In the genomic region with DNA sequence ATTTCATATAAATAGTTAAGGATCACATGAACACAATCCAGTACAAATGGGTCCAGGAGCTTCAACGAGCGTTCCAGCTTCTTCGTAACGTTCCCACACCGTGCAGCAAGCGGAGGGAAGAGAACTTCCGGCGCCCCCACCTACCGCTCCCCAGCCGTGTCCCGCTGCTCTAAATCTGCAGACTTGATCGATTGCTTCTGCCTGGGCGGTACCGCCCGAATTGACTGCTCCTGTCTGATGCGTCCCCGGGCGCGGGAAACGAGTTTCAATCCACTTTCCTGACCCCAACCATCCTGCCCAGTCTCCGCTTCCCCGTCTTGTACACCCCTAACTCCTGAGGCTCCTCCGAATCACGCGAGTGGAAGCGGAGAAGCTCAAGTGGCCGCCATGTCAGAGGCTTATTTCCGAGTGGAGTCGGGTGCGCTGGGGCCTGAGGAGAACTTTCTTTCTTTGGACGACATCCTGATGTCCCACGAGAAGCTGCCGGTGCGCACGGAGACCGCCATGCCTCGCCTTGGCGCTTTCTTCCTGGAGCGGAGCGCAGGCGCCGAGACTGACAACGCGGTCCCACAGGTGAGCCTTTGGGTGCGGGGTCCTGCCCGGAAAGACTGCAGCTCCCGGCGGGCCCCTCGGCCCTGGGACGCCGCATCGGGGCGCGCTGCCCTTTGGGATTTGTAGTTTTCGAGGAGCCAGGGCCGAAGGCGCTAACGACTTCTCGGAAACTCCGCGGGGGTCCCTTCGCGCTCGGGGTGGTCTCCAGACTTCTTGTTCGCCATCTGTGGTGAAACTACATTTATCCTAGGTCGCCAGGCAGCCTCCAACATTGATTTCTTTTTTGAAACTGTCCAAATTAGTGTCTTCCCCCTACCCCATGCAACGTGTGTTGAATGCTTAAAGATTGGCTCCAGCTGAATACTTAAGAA, we compare ENCODE assay signal across 8 cellular contexts. TPM values are rescaled to one million over a fixed set of nuclear protein-coding genes. Genes with fewer than 3 reads are reported as not detected.
A peak's percentile ranks its signal among the peaks of the same experiment; 100 is the strongest.
DNase-seq lines count a peak whose midpoint lies in the region; ATAC-seq, FAIRE-seq and TF ChIP-seq lines count a peak whose summit lies in the region.

GINS3 (plus strand) TSS at position 257 of the 923 bp plus-strand sequence; CDS start at position 388, 131 bp downstream.

- TF ChIP-seq CTCF in endodermal cell (conservative IDR thresholded peaks at IDR 0.05) (no peak), mesothelial cell of epicardium (IDR thresholded peaks at IDR 0.05; ENCODE audit: unreplicated experiment) (no peak)

- CTCF ChIA-PET in activated CD8-positive, alpha-beta memory T cell treated with anti-CD3 and anti-CD28 coated beads, Interleukin-2, amount 10 ng/mL, durations not matched to agents 7 days and 5 days (lab: Charles Lee), result interaction anchor here (0.6 to 2.1 kb wide), 11 partner anchors 15 to 394 kb away, joined by 3 to 15 read pairs (median 4); no protein-coding TSS in a partner anchor

- peak within 1 kb of the TSS; percentile 100 for H3K4me3 ChIP-seq in NT2/D1 (ENCODE audit: insufficient read length, low read depth)
- peak within 1 kb of the TSS; percentile 90 for H3K4me3 ChIP-seq in endodermal cell (ENCODE audit: low read length)

- peaks cover 4% of the 10 kb centered on the region for H3K27me3 Mint-ChIP-seq in activated CD8-positive, alpha-beta memory T cell treated with anti-CD3 and anti-CD28 coated beads, Interleukin-2, amount 10 ng/mL, durations not matched to agents 7 days and 5 days
- H3K27me3 Mint-ChIP-seq in endodermal cell (ENCODE audit: insufficient read depth) (peaks cover 32% of the 10 kb centered on the region), mesothelial cell of epicardium (ENCODE audit: low read depth) (peaks cover 29% of the 10 kb centered on the region)

- peaks cover 12% of the 10 kb centered on the region for H3K36me3 Mint-ChIP-seq in activated CD8-positive, alpha-beta memory T cell treated with anti-CD3 and anti-CD28 coated beads, Interleukin-2, amount 10 ng/mL, durations not matched to agents 7 days and 5 days
- H3K36me3 Mint-ChIP-seq in endodermal cell (ENCODE audit: low read depth) (peaks cover 13% of the 10 kb centered on the region), mesothelial cell of epicardium (peaks cover 5% of the 10 kb centered on the region)

- H3K4me1 ChIP-seq in NT2/D1 (ENCODE audit: insufficient read depth, insufficient read length) (no peaks in the 10 kb centered on the region), endodermal cell (ENCODE audit: control insufficient read depth, insufficient read depth, low read length) (no peaks in the 10 kb centered on the region)

- peak; percentile 76 for DNase-seq in COLO829 (ENCODE audit: low spot score)
- peak; percentile 93 for DNase-seq in HTR-8/SVneo (ENCODE audit: insufficient read length, low spot score)
- DNase-seq in NT2/D1 (ENCODE audit: low read depth, low spot score), result peak; percentile 83
- DNase-seq in activated CD8-positive, alpha-beta memory T cell treated with anti-CD3 and anti-CD28 coated beads, Interleukin-2, amount 10 ng/mL, durations not matched to agents 7 days and 5 days, result peak; percentile 92
- peak; percentile 95 for DNase-seq in endodermal cell
- peak; percentile 70 to 80 for DNase-seq in mesothelial cell of epicardium (ENCODE audit: low spot score in 2 of 2, unreplicated experiment in 2 of 2)
- peak; percentile 59 to 69 for DNase-seq in stimulated activated CD8-positive, alpha-beta memory T cell treated with anti-CD3 and anti-CD28 coated beads, Interleukin-15, amount 100 ng/mL, for 4 hours (ENCODE audit: low read depth in 2 of 2)

- peaks cover 11% of the 10 kb centered on the region; the same call in 1 of the 2 replicates for H3K9me3 ChIP-seq in NT2/D1 (ENCODE audit: insufficient read depth, low read length)
- no peaks in the 10 kb centered on the region for H3K9me3 ChIP-seq in endodermal cell (ENCODE audit: control insufficient read depth, low read length)

- peak within 1 kb of the TSS; percentile 100 for H3K27ac Mint-ChIP-seq in activated CD8-positive, alpha-beta memory T cell treated with anti-CD3 and anti-CD28 coated beads, Interleukin-2, amount 10 ng/mL, durations not matched to agents 7 days and 5 days
- H3K27ac Mint-ChIP-seq in endodermal cell (peak within 1 kb of the TSS; percentile 99), mesothelial cell of epicardium (peak within 1 kb of the TSS; percentile 93)

- ATAC-seq in GM21367 (IDR thresholded peaks at IDR 0.05; ENCODE audit: unreplicated experiment), result peak; percentile 96
- ATAC-seq in activated CD8-positive, alpha-beta memory T cell treated with anti-CD3 and anti-CD28 coated beads, Interleukin-2, amount 10 ng/mL, durations not matched to agents 7 days and 5 days, result peak; percentile 97

- FAIRE-seq in HTR-8/SVneo (lab: Jason Lieb, UNC), result peak; percentile 94

- no peaks in the 10 kb centered on the region for H3K9me3 Mint-ChIP-seq in activated CD8-positive, alpha-beta memory T cell treated with anti-CD3 and anti-CD28 coated beads, Interleukin-2, amount 10 ng/mL, durations not matched to agents 7 days and 5 days (ENCODE audit: low read depth)
- peaks cover 23% of the 10 kb centered on the region for H3K9me3 Mint-ChIP-seq in endodermal cell
- no peaks in the 10 kb centered on the region for H3K9me3 Mint-ChIP-seq in mesothelial cell of epicardium

- peaks cover 3% of the 10 kb centered on the region for H3K27me3 ChIP-seq in NT2/D1 (ENCODE audit: insufficient read depth, insufficient read length)
- H3K27me3 ChIP-seq in endodermal cell (ENCODE audit: control insufficient read depth, insufficient read depth, low read length, poor library complexity, severe bottlenecking), result peaks cover 32% of the 10 kb centered on the region

- peak within 1 kb of the TSS; percentile 99 for H3K9ac ChIP-seq in NT2/D1 (ENCODE audit: insufficient read length, low read depth)
- H3K9ac ChIP-seq in endodermal cell (ENCODE audit: extremely low read depth, low read length, poor library complexity, severe bottlenecking), result peak within 1 kb of the TSS; percentile 75

- peak within 1 kb of the TSS; percentile 52 for H3K27ac ChIP-seq in endodermal cell (ENCODE audit: low read depth, low read length)

- peak within 1 kb of the TSS; percentile 100 for H3K4me3 Mint-ChIP-seq in activated CD8-positive, alpha-beta memory T cell treated with anti-CD3 and anti-CD28 coated beads, Interleukin-2, amount 10 ng/mL, durations not matched to agents 7 days and 5 days
- H3K4me3 Mint-ChIP-seq in endodermal cell, result peak within 1 kb of the TSS; percentile 100
- peak within 1 kb of the TSS; percentile 98 for H3K4me3 Mint-ChIP-seq in mesothelial cell of epicardium

- 1% methylated on average over 34 to 67 of the region's 67 CpGs for whole genome bisulfite sequencing in endodermal cell (ENCODE audit: insufficient coverage in 1 of 2, insufficient read length in 1 of 2), 2 experiments

- peaks cover 21% of the 10 kb centered on the region for H3K4me1 Mint-ChIP-seq in activated CD8-positive, alpha-beta memory T cell treated with anti-CD3 and anti-CD28 coated beads, Interleukin-2, amount 10 ng/mL, durations not matched to agents 7 days and 5 days
- no peaks in the 10 kb centered on the region for H3K4me1 Mint-ChIP-seq in endodermal cell
- H3K4me1 Mint-ChIP-seq in mesothelial cell of epicardium, result peaks cover 6% of the 10 kb centered on the region

- H3K36me3 ChIP-seq in NT2/D1 (ENCODE audit: insufficient read depth, insufficient read length, low read length), result peaks cover 6% of the 10 kb centered on the region
- H3K36me3 ChIP-seq in endodermal cell (ENCODE audit: control insufficient read depth, insufficient read depth, low read length), result peaks cover 12% of the 10 kb centered on the region

RNA-seq across cellular contexts. Expression of gene GINS3, which starts in this region (rescaled TPM):
- 10 to 100 TPM; 15.6 to 19.2 TPM for total RNA-seq in activated CD8-positive, alpha-beta memory T cell treated with anti-CD3 and anti-CD28 coated beads, Interleukin-2, amount 10 ng/mL, durations not matched to agents 7 days and 5 days
- total RNA-seq in endodermal cell (10 to 100 TPM; 10.5 to 14.7 TPM), mesothelial cell of epicardium (5.0 to 6.0 TPM (median 5.5 TPM) in 3 replicates)
- 14.4 TPM for polyA plus RNA-seq in endodermal cell (2013, experiment 1 of 2)
- polyA plus RNA-seq in endodermal cell (2013, experiment 2 of 2), result 15.2 TPM

Comparison
In these comparisons a context has a peak if more than half of its experiments do, and no peak if none do; other contexts are left out.
1. Peak in every context shown above with its lines: DNase-seq, ATAC-seq, H3K4me3 ChIP-seq and H3K27ac ChIP-seq.